21 cellular contexts compared by ENCODE assay signal in genomic region chr1:8587784-8588183, GRCh38.
DNase-seq lines count a peak whose midpoint lies in the region; ATAC-seq and TF ChIP-seq lines count a peak whose summit lies in the region.
"Had no signal": no experiment of that assay in that cellular context is flagged by ENCODE, and none has a peak within 500 bp of the region (broad histone marks: within the 10 kb centered on the region; RNA-seq: fewer than 3 reads in every experiment).

No MANE protein-coding gene starts in this region.

- POLR2A ChIA-PET in WTC11 (lab: Charles Lee) = interaction anchor here (0.8 kb wide), 1 partner anchor 216 kb away, joined by 4 read pairs; no protein-coding TSS in a partner anchor

- ATAC-seq in activated T-cell treated with anti-CD3 and anti-CD28 coated beads, Interleukin-2, amount 50 U/mL, for 72 hours (replicated peaks in 1 of 2) = peak; percentile 60 to 79
- no peak for ATAC-seq in WTC11
- ATAC-seq in stimulated activated effector memory CD8-positive, alpha-beta T cell treated with anti-CD3 and anti-CD28 coated beads, Interleukin-12 subunit alpha, Interleukin-12 subunit beta, amount 100 ng/mL, for 72 hours = peak; percentile 68
- ATAC-seq: A549 had no signal

- H3K9me3 Mint-ChIP-seq in activated T-cell treated with anti-CD3 and anti-CD28 coated beads, Interleukin-2, amount 50 U/mL, for 72 hours = no peaks in the 10 kb centered on the region
- no peaks in the 10 kb centered on the region for H3K9me3 Mint-ChIP-seq in WTC11
- no peaks in the 10 kb centered on the region for H3K9me3 Mint-ChIP-seq in endothelial cell (ENCODE audit: unreplicated experiment)
- H3K9me3 Mint-ChIP-seq in stimulated activated effector memory CD8-positive, alpha-beta T cell treated with anti-CD3 and anti-CD28 coated beads, Interleukin-12 subunit alpha, Interleukin-12 subunit beta, amount 100 ng/mL, for 72 hours = no peaks in the 10 kb centered on the region
- H3K9me3 Mint-ChIP-seq: CD14-positive monocyte had no signal

- H3K27me3 Mint-ChIP-seq in activated T-cell treated with anti-CD3 and anti-CD28 coated beads, Interleukin-2, amount 50 U/mL, for 72 hours (ENCODE audit: low read depth) = no peaks in the 10 kb centered on the region
- H3K27me3 Mint-ChIP-seq in WTC11 (ENCODE audit: low read depth) (no peaks in the 10 kb centered on the region), endothelial cell (ENCODE audit: unreplicated experiment) (no peaks in the 10 kb centered on the region)

- no peak overlapping the region for H3K4me3 Mint-ChIP-seq in activated T-cell treated with anti-CD3 and anti-CD28 coated beads, Interleukin-2, amount 50 U/mL, for 72 hours
- H3K4me3 Mint-ChIP-seq in WTC11 (no peak overlapping the region), endothelial cell (ENCODE audit: unreplicated experiment) (no peak overlapping the region)
- no peak overlapping the region for H3K4me3 Mint-ChIP-seq in stimulated activated effector memory CD8-positive, alpha-beta T cell treated with anti-CD3 and anti-CD28 coated beads, Interleukin-12 subunit alpha, Interleukin-12 subunit beta, amount 100 ng/mL, for 72 hours
- H3K4me3 Mint-ChIP-seq: CD14-positive monocyte had no signal

- no peak overlapping the region for H3K27ac ChIP-seq in uterus
- H3K27ac ChIP-seq: A549, HL-60 had no signal

- TF ChIP-seq CTCF in WTC11 (IDR thresholded peaks at IDR 0.05) = no peak
- TF ChIP-seq CTCF in endothelial cell (IDR thresholded peaks at IDR 0.05; ENCODE audit: unreplicated experiment) = no peak
- TF ChIP-seq CTCF in uterus (IDR thresholded peaks at IDR 0.05) = no peak

- no peaks in the 10 kb centered on the region for H3K4me1 ChIP-seq in uterus
- H3K4me1 ChIP-seq: A549 had no signal

- CTCF ChIA-PET in WTC11 (lab: Charles Lee) = interaction anchor here (0.8 to 1.6 kb wide), 5 partner anchors 9 to 275 kb away, joined by 3 read pairs; no protein-coding TSS in a partner anchor

- H3K4me3 ChIP-seq in uterus = no peak overlapping the region
- H3K4me3 ChIP-seq: A549, HAP-1 had no signal

- H3K27ac Mint-ChIP-seq in activated T-cell treated with anti-CD3 and anti-CD28 coated beads, Interleukin-2, amount 50 U/mL, for 72 hours = peak overlapping the region; percentile 35
- peak overlapping the region; percentile 42 for H3K27ac Mint-ChIP-seq in WTC11
- peak overlapping the region; percentile 37 for H3K27ac Mint-ChIP-seq in endothelial cell (ENCODE audit: unreplicated experiment)
- H3K27ac Mint-ChIP-seq in stimulated activated effector memory CD8-positive, alpha-beta T cell treated with anti-CD3 and anti-CD28 coated beads, Interleukin-12 subunit alpha, Interleukin-12 subunit beta, amount 100 ng/mL, for 72 hours = no peak overlapping the region

- H3K27me3 ChIP-seq in uterus = no peaks in the 10 kb centered on the region

- H3K9me3 ChIP-seq in uterus = no peaks in the 10 kb centered on the region
- H3K9me3 ChIP-seq: A549, HAP-1 had no signal

- no peaks in the 10 kb centered on the region for H3K36me3 ChIP-seq in uterus
- H3K36me3 ChIP-seq: HAP-1 had no signal

- no peak for TF ChIP-seq POLR2A in uterus (IDR thresholded peaks at IDR 0.05)

- peaks cover 58% of the 10 kb centered on the region for H3K4me1 Mint-ChIP-seq in activated T-cell treated with anti-CD3 and anti-CD28 coated beads, Interleukin-2, amount 50 U/mL, for 72 hours (ENCODE audit: low read depth)
- H3K4me1 Mint-ChIP-seq in WTC11 = peaks cover 60% of the 10 kb centered on the region
- H3K4me1 Mint-ChIP-seq in endothelial cell (ENCODE audit: unreplicated experiment) = peaks cover 27% of the 10 kb centered on the region
- peaks cover 15% of the 10 kb centered on the region for H3K4me1 Mint-ChIP-seq in stimulated activated effector memory CD8-positive, alpha-beta T cell treated with anti-CD3 and anti-CD28 coated beads, Interleukin-12 subunit alpha, Interleukin-12 subunit beta, amount 100 ng/mL, for 72 hours

- peaks cover 3 to 4% of the 10 kb centered on the region in 2 donors for H3K36me3 Mint-ChIP-seq in activated T-cell treated with anti-CD3 and anti-CD28 coated beads, Interleukin-2, amount 50 U/mL, for 72 hours (ENCODE audit: insufficient read depth in 2 of 2)
- no peaks in the 10 kb centered on the region for H3K36me3 Mint-ChIP-seq in WTC11
- H3K36me3 Mint-ChIP-seq in endothelial cell (ENCODE audit: low read depth, unreplicated experiment) = peaks cover 3% of the 10 kb centered on the region
- H3K36me3 Mint-ChIP-seq in stimulated activated effector memory CD8-positive, alpha-beta T cell treated with anti-CD3 and anti-CD28 coated beads, Interleukin-12 subunit alpha, Interleukin-12 subunit beta, amount 100 ng/mL, for 72 hours = no peaks in the 10 kb centered on the region

- intact Hi-C loops in uterus (cut with DNase I; ENCODE audit: low total_unique reads) = no loop called here

- no peak for DNase-seq in activated T-cell treated with anti-CD3 and anti-CD28 coated beads, Interleukin-2, amount 50 U/mL, for 72 hours
- no peak for DNase-seq in activated T-cell treated with anti-CD3 and anti-CD28 coated beads for 4 hours
- DNase-seq in WTC11 (ENCODE audit: low spot score) = no peak
- no peak for DNase-seq in endothelial cell (ENCODE audit: low spot score)
- DNase-seq in stimulated activated effector memory CD8-positive, alpha-beta T cell treated with anti-CD3 and anti-CD28 coated beads, Interleukin-12 subunit alpha, Interleukin-12 subunit beta, amount 100 ng/mL, for 72 hours (ENCODE audit: low spot score in 2 of 2) = no peak
- no peak for DNase-seq in NCI-H524 treated with DMSO at 0.1 percent for 48 hours (lab: John Stamatoyannopoulos, UW)
- DNase-seq in uterus = no peak
- no peak for DNase-seq in DMS79 (lab: John Stamatoyannopoulos, UW)
- DNase-seq: COR-L47; DMS153; NCI-H1048; NCI-H146; NCI-H2227 treated with DMSO at 0.1 percent for 48 hours; NCI-H526; NK-92 treated with Interleukin-12 subunit alpha and Interleukin-12 subunit beta, amount 100 ng/mL, for 24 hours; OCI-M1; RPMI8226 had no signal

TF ChIP-seq in WTC11, 78 proteins besides CTCF, POLR2A, EP300 and RAD21 (continues in another document):
- TF ChIP-seq MLX (CRISPR knock-in tag; IDR thresholded peaks at IDR 0.05) = no peak
- TF ChIP-seq ZNF317 (CRISPR knock-in tag; IDR thresholded peaks at IDR 0.05; ENCODE audit: borderline replicate concordance, low read depth) = no peak
- no peak for TF ChIP-seq NFE2L1 (CRISPR knock-in tag; IDR thresholded peaks at IDR 0.05)
- TF ChIP-seq ZNF138 (CRISPR knock-in tag; conservative IDR thresholded peaks at IDR 0.05) = no peak
- TF ChIP-seq HMGXB4 (CRISPR knock-in tag; IDR thresholded peaks at IDR 0.05) = no peak
- no peak for TF ChIP-seq TEAD1 (CRISPR knock-in tag; IDR thresholded peaks at IDR 0.05)
- TF ChIP-seq EMX1 (CRISPR knock-in tag; IDR thresholded peaks at IDR 0.05) = no peak
- no peak for TF ChIP-seq TCF7 (CRISPR knock-in tag; IDR thresholded peaks at IDR 0.05; ENCODE audit: low read depth)
- TF ChIP-seq FOXK1 (CRISPR knock-in tag; IDR thresholded peaks at IDR 0.05) = no peak
- TF ChIP-seq ATF6 (CRISPR knock-in tag; IDR thresholded peaks at IDR 0.05) = no peak
